11 cellular contexts compared by ENCODE assay signal in genomic region chr16:71210-71539, GRCh38. TPM values are rescaled to one million over a fixed set of nuclear protein-coding genes. Genes with fewer than 3 reads are reported as not detected.
DNase-seq lines count a peak whose midpoint lies in the region; ATAC-seq and TF ChIP-seq lines count a peak whose summit lies in the region.
"Had no signal": no experiment of that assay in that cellular context is flagged by ENCODE, and none has a peak within 500 bp of the region (broad histone marks: within the 10 kb centered on the region; RNA-seq: fewer than 3 reads in every experiment).

No MANE protein-coding gene starts in this region.

- H3K4me1 ChIP-seq in SJSA1 (replicated peaks), result peaks cover 49% of the 10 kb centered on the region
- peaks cover 37 to 42% of the 10 kb centered on the region in 2 experiments for H3K4me1 ChIP-seq in trophoblast cell (ENCODE audit: control insufficient read depth in 1 of 2, insufficient read depth in 2 of 2, low read length in 2 of 2)

- H4K91ac ChIP-seq in trophoblast cell (ENCODE audit: low read depth, low read length), result peak overlapping the region; percentile 95

- ATAC-seq in HG02610 (IDR thresholded peaks at IDR 0.05; ENCODE audit: unreplicated experiment) (no peak), HG03039 (IDR thresholded peaks at IDR 0.05; ENCODE audit: unreplicated experiment) (no peak), left colon (no peak)

- H3K4ac ChIP-seq in trophoblast cell (ENCODE audit: low read depth, low read length), result peak overlapping the region; percentile 82

- H3K27ac ChIP-seq in SJSA1 (peak overlapping the region; percentile 77), trophoblast cell (ENCODE audit: low read depth, low read length) (peak overlapping the region; percentile 95)

- H2BK12ac ChIP-seq in trophoblast cell (ENCODE audit: low read length), result peak overlapping the region; percentile 78

- peaks cover 25% of the 10 kb centered on the region for H3K79me1 ChIP-seq in trophoblast cell (ENCODE audit: low read length)

- no CpG with 5 or more reads among the region's 5 CpGs for WGBS in trophoblast cell (ENCODE audit: extremely low coverage, insufficient coverage, insufficient read length)

- intact Hi-C loops in left colon (cut with DNase I, micrococcal nuclease), result no loop called here

- TF ChIP-seq CTCF in AG09309 (IDR thresholded peaks at IDR 0.05; ENCODE audit: control insufficient read depth, insufficient read depth, low read depth, low read length, missing control alignments) (no peak), fibroblast of pulmonary artery (IDR thresholded peaks at IDR 0.05; ENCODE audit: low read length, missing control alignments) (no peak)

- H3K9me3 ChIP-seq in SJSA1 (replicated peaks) (no peaks in the 10 kb centered on the region), trophoblast cell (ENCODE audit: insufficient read depth, low read depth, low read length) (no peaks in the 10 kb centered on the region)

- H3K14ac ChIP-seq in trophoblast cell (ENCODE audit: low read length), result peak overlapping the region; percentile 76

- H3K9ac ChIP-seq in trophoblast cell (ENCODE audit: low read length), result peak overlapping the region; percentile 21

- peak overlapping the region; percentile 92 for H2BK5ac ChIP-seq in trophoblast cell (ENCODE audit: low read depth, low read length, poor library complexity)

- H3K36me3 ChIP-seq in SJSA1 (peaks cover 15% of the 10 kb centered on the region), trophoblast cell (ENCODE audit: control insufficient read depth in 1 of 2, insufficient read depth in 2 of 2, low read length in 2 of 2) (peaks cover 3 to 4% of the 10 kb centered on the region in 2 experiments)

- H2AFZ ChIP-seq in trophoblast cell (ENCODE audit: insufficient read depth, low read length, poor library complexity), result no peak overlapping the region

- H3K23ac ChIP-seq in trophoblast cell (ENCODE audit: low read length), result no peak overlapping the region

- H3K4me3 ChIP-seq in AG09309 (ENCODE audit: control insufficient read depth, low read depth, low read length) (peak overlapping the region; percentile 87), SJSA1 (peak overlapping the region; percentile 70), fibroblast of pulmonary artery (replicated peaks; ENCODE audit: low read depth, low read length) (peak overlapping the region; percentile 74), trophoblast cell (ENCODE audit: low read depth, low read length) (peak overlapping the region; percentile 13)

- no peaks in the 10 kb centered on the region for H3K27me3 ChIP-seq in SJSA1 (replicated peaks)
- no peaks in the 10 kb centered on the region for H3K27me3 ChIP-seq in trophoblast cell (ENCODE audit: insufficient read depth, low read length)

- H3K4me2 ChIP-seq in trophoblast cell (ENCODE audit: low read length), result peak overlapping the region; percentile 72

- H3K18ac ChIP-seq in trophoblast cell (ENCODE audit: low read length), result peak overlapping the region; percentile 91

- H4K8ac ChIP-seq in trophoblast cell (ENCODE audit: low read depth, low read length), result peak overlapping the region; percentile 91

- H2AK5ac ChIP-seq in trophoblast cell (ENCODE audit: low read length), result peak overlapping the region; percentile 96

- peak overlapping the region; percentile 84 for H2BK120ac ChIP-seq in trophoblast cell (ENCODE audit: insufficient read depth, low read length, poor library complexity)

- no peak for DNase-seq in AG09309 (ENCODE audit: low read depth)
- no peak for DNase-seq in SJSA1 (ENCODE audit: low read depth in 1 of 2, low spot score in 2 of 2)
- no peak for DNase-seq in fibroblast of pulmonary artery (ENCODE audit: low read depth)
- DNase-seq in trophoblast cell, result no peak
- no peak for DNase-seq in left colon
- no peak for DNase-seq in amygdala (lab: John Stamatoyannopoulos, UW)
- DNase-seq: hippocampal formation, NCI-H1048, SIG-M5 had no signal

- H3K79me2 ChIP-seq in trophoblast cell (ENCODE audit: control insufficient read depth, insufficient read depth, low read length, poor library complexity), result peaks cover 18% of the 10 kb centered on the region

- peak overlapping the region; percentile 92 for H4K12ac ChIP-seq in trophoblast cell (ENCODE audit: low read depth, low read length)

RNA-seq across cellular contexts. Expression of gene RHBDF1, which starts 1.3 kb away (rescaled TPM):
- 21.4 and 23.4 TPM in 2 replicates for total RNA-seq in SJSA1 (2014; rRNA removed; shearing (Covaris generic))
- 52.6 and 57.2 TPM in 2 replicates for polyA plus RNA-seq in trophoblast cell (2013)
- 10 to 100 TPM; 35.5 to 36.7 TPM for total RNA-seq in left colon

RNA-seq across cellular contexts. Expression of gene MPG, which starts 6.8 kb away (rescaled TPM):
- 102 and 173 TPM in 2 replicates for total RNA-seq in SJSA1 (2014; rRNA removed; shearing (Covaris generic))
- 65.9 and 66.8 TPM in 2 replicates for polyA plus RNA-seq in trophoblast cell (2013)
- 10 to 100 TPM; 31.5 to 36.4 TPM for total RNA-seq in left colon

RNA-seq across cellular contexts. Expression of gene SNRNP25, which starts 17.5 kb away (rescaled TPM):
- 30.2 and 37.0 TPM in 2 replicates for total RNA-seq in SJSA1 (2014; rRNA removed; shearing (Covaris generic))
- 24.3 and 24.7 TPM in 2 replicates for polyA plus RNA-seq in trophoblast cell (2013)
- 10 to 100 TPM; 20.7 to 24.7 TPM for total RNA-seq in left colon

RNA-seq across cellular contexts. Expression of gene POLR3K, which starts 17.8 kb away (rescaled TPM):
- 10.1 and 20.8 TPM in 2 replicates for total RNA-seq in SJSA1 (2014; rRNA removed; shearing (Covaris generic))
- polyA plus RNA-seq in trophoblast cell (2013), result 10.9 and 11.8 TPM in 2 replicates
- 10 to 100 TPM; 10.9 to 18.3 TPM for total RNA-seq in left colon

Comparison
In these comparisons a context has a peak if more than half of its experiments do, and no peak if none do; other contexts are left out.
1. H3K4me3 ChIP-seq: peak in every context shown above with its lines; median percentile 87 in AG09309; 74 in fibroblast of pulmonary artery; 70 in SJSA1; 13 in trophoblast cell.